ENCODE assay signal across 15 cellular contexts in genomic region chr15:78213425-78213750, GRCh38. TPM values are rescaled to one million over a fixed set of nuclear protein-coding genes. Genes with fewer than 3 reads are reported as not detected.
DNase-seq lines count a peak whose midpoint lies in the region; ATAC-seq and TF ChIP-seq lines count a peak whose summit lies in the region.
"Had no signal": no experiment of that assay in that cellular context is flagged by ENCODE, and none has a peak within 500 bp of the region (broad histone marks: within the 10 kb centered on the region; RNA-seq: fewer than 3 reads in every experiment).

No MANE protein-coding gene starts in this region.

- H3K4me2 ChIP-seq in PC-3 (ENCODE audit: low read length): peak overlapping the region; percentile 74; the same call in 1 of the 2 replicates

- TF ChIP-seq CTCF in PC-3 (conservative IDR thresholded peaks at IDR 0.05; ENCODE audit: low read depth, low read length): no peak
- TF ChIP-seq CTCF in suprapubic skin (IDR thresholded peaks at IDR 0.05): no peak
- TF ChIP-seq CTCF in activated CD8-positive, alpha-beta T cell treated with anti-CD3 and anti-CD28 coated beads for 36 hours (IDR thresholded peaks at IDR 0.05): no peak

- no peaks in the 10 kb centered on the region for H3K9me3 Mint-ChIP-seq in activated CD8-positive, alpha-beta T cell treated with anti-CD3 and anti-CD28 coated beads for 36 hours
- H3K9me3 Mint-ChIP-seq: CD4-positive, alpha-beta T cell had no signal

- H4K20me1 ChIP-seq in PC-3 (ENCODE audit: low read length): no peaks in the 10 kb centered on the region

- CTCF ChIA-PET in PC-3 (lab: Charles Lee): no interaction called here
- CTCF ChIA-PET in activated CD8-positive, alpha-beta T cell treated with anti-CD3 and anti-CD28 coated beads for 36 hours (lab: Charles Lee): interaction anchor here (1.4 to 3.3 kb wide), 2 partner anchors 18 to 27 kb away, joined by 3 to 19 read pairs; no protein-coding TSS in a partner anchor

- no peak for TF ChIP-seq EP300 in suprapubic skin (IDR thresholded peaks at IDR 0.05)

- H3K4me3 Mint-ChIP-seq in activated CD8-positive, alpha-beta T cell treated with anti-CD3 and anti-CD28 coated beads for 36 hours: no peak overlapping the region
- H3K4me3 Mint-ChIP-seq: CD4-positive, alpha-beta T cell had no signal

- no peak overlapping the region for H2AFZ ChIP-seq in PC-3 (ENCODE audit: low read length)

- no peak overlapping the region for H3K27ac Mint-ChIP-seq in activated CD8-positive, alpha-beta T cell treated with anti-CD3 and anti-CD28 coated beads for 36 hours
- H3K27ac Mint-ChIP-seq: CD4-positive, alpha-beta T cell had no signal

- POLR2A ChIA-PET in PC-3 (lab: Charles Lee; ENCODE audit: unreplicated experiment): no interaction called here
- POLR2A ChIA-PET in activated CD8-positive, alpha-beta T cell treated with anti-CD3 and anti-CD28 coated beads for 36 hours (lab: Charles Lee): no interaction called here

- no TSS peak for BruUV-seq in PC-3 (replicated peaks; lab: Mats Ljungman, UMichigan)

- H3K79me2 ChIP-seq in PC-3 (ENCODE audit: low read length): no peaks in the 10 kb centered on the region

- H3K36me3 ChIP-seq in PC-3 (ENCODE audit: low read depth, low read length): no peaks in the 10 kb centered on the region
- H3K36me3 ChIP-seq in suprapubic skin: no peaks in the 10 kb centered on the region
- H3K36me3 ChIP-seq: Peyer's patch had no signal

- H3K4me1 Mint-ChIP-seq in activated CD8-positive, alpha-beta T cell treated with anti-CD3 and anti-CD28 coated beads for 36 hours (ENCODE audit: low read depth): no peaks in the 10 kb centered on the region

- ATAC-seq in PC-3: no peak
- ATAC-seq in activated CD8-positive, alpha-beta T cell treated with anti-CD3 and anti-CD28 coated beads for 36 hours: no peak

- peaks cover 4% of the 10 kb centered on the region for H3K27me3 Mint-ChIP-seq in activated CD8-positive, alpha-beta T cell treated with anti-CD3 and anti-CD28 coated beads for 36 hours

- H3F3A ChIP-seq in PC-3 (ENCODE audit: low read length, unreplicated experiment): no peaks in the 10 kb centered on the region

- DNase-seq in PC-3 (no peak), caudate nucleus (lab: John Stamatoyannopoulos, UW) (no peak), suprapubic skin (ENCODE audit: low spot score in 2 of 2) (peak; percentile 71 to 74), NCI-H2171 (lab: John Stamatoyannopoulos, UW) (no peak)
- DNase-seq in activated CD8-positive, alpha-beta memory T cell treated with anti-CD3 and anti-CD28 coated beads for 24 hours: no peak
- DNase-seq in activated CD8-positive, alpha-beta T cell treated with anti-CD3 and anti-CD28 coated beads for 36 hours: no peak
- DNase-seq: ACHN, DMS79 treated with DMSO at 0.1 percent for 48 hours, NCI-H1417 treated with DMSO at 0.1 percent for 48 hours, NCI-H2227 treated with DMSO at 0.1 percent for 48 hours, NCI-H526 treated with DMSO at 0.1 percent for 48 hours had no signal

- intact Hi-C loops in PC-3 (cut with micrococcal nuclease): no loop called here
- intact Hi-C loops in activated CD8-positive, alpha-beta T cell treated with anti-CD3 and anti-CD28 coated beads for 36 hours (cut with micrococcal nuclease): no loop called here

- TF ChIP-seq POLR2A in suprapubic skin (IDR thresholded peaks at IDR 0.05): no peak

- H3K27me3 ChIP-seq in PC-3 (ENCODE audit: low read length) (no peaks in the 10 kb centered on the region), layer of hippocampus (ENCODE audit: control insufficient read depth, insufficient read depth, low read length) (no peaks in the 10 kb centered on the region), suprapubic skin (no peaks in the 10 kb centered on the region)
- H3K27me3 ChIP-seq: Peyer's patch had no signal

- no peak overlapping the region for H3K9ac ChIP-seq in PC-3 (ENCODE audit: low read length)

- H3K9me3 ChIP-seq in PC-3 (ENCODE audit: low read length) (no peaks in the 10 kb centered on the region), suprapubic skin (no peaks in the 10 kb centered on the region)
- H3K9me3 ChIP-seq: Peyer's patch had no signal

- no peak overlapping the region for H3K4me3 ChIP-seq in PC-3 (ENCODE audit: low read length)
- H3K4me3 ChIP-seq in suprapubic skin: peak overlapping the region; percentile 13
- H3K4me3 ChIP-seq: Peyer's patch had no signal

- no peaks in the 10 kb centered on the region for H3K36me3 Mint-ChIP-seq in activated CD8-positive, alpha-beta T cell treated with anti-CD3 and anti-CD28 coated beads for 36 hours (ENCODE audit: low read depth)

- WGBS in suprapubic skin: 40% methylated on average over 2 of the region's 6 CpGs

- no peaks in the 10 kb centered on the region for H3K9me2 ChIP-seq in PC-3 (replicated peaks; ENCODE audit: low read length)

- H3K4me1 ChIP-seq in PC-3 (ENCODE audit: insufficient read depth, low read length) (peaks cover 74% of the 10 kb centered on the region), suprapubic skin (peaks cover 87% of the 10 kb centered on the region)

- H3K27ac ChIP-seq in PC-3 (ENCODE audit: low read length): no peak overlapping the region
- H3K27ac ChIP-seq in caudate nucleus (ENCODE audit: low read depth, low read length): peak overlapping the region; percentile 78
- peak overlapping the region; percentile 39 for H3K27ac ChIP-seq in layer of hippocampus (ENCODE audit: low read depth, low read length)
- peak overlapping the region; percentile 79 for H3K27ac ChIP-seq in suprapubic skin

RNA-seq across cellular contexts. Expression of gene ACSBG1, which starts 21.0 kb away (rescaled TPM):
- 0.36 and 0.40 TPM in 2 replicates for total RNA-seq in PC-3 (2014; rRNA removed)
- total RNA-seq in suprapubic skin: 100 to 1,000 TPM in 2 of 4 donors, 10 to 100 TPM in 2; 61.8 to 375 (median 102) TPM
- total RNA-seq in activated CD8-positive, alpha-beta T cell treated with anti-CD3 and anti-CD28 coated beads for 36 hours: under 1 TPM in 1 of 2 experiments, not detected in 1; 0.18 TPM
- total RNA-seq: Peyer's patch had no signal

RNA-seq across cellular contexts. Expression of gene DNAJA4, which starts 51.0 kb away (rescaled TPM):
- 1.3 and 5.4 TPM in 2 replicates for total RNA-seq in PC-3 (2014; rRNA removed)
- total RNA-seq in suprapubic skin: 100 to 1,000 TPM in 1 of 4 donors, 10 to 100 TPM in 3; 42.8 to 115 (median 58.7) TPM
- total RNA-seq in activated CD8-positive, alpha-beta T cell treated with anti-CD3 and anti-CD28 coated beads for 36 hours: 10 to 100 TPM; 38.1 to 38.8 TPM
- total RNA-seq: HT1080 had no signal

Comparison
In these comparisons a context has a peak if more than half of its experiments do, and no peak if none do; other contexts are left out.
1. DNase-seq: peak in suprapubic skin (2 of 2); none in PC-3 (single experiment), caudate nucleus (0 of 61), activated CD8-positive, alpha-beta memory T cell treated with anti-CD3 and anti-CD28 coated beads for 24 hours (single experiment), NCI-H2171 (single experiment) and activated CD8-positive, alpha-beta T cell treated with anti-CD3 and anti-CD28 coated beads for 36 hours (single experiment).
2. RNA of gene ACSBG1, which starts 21.0 kb away (total RNA-seq): 61.8 to 375 TPM in suprapubic skin; 0.36 to 0.40 TPM in PC-3 and 0.18 TPM in activated CD8-positive, alpha-beta T cell treated with anti-CD3 and anti-CD28 coated beads for 36 hours; every median in the first group is over 10 times any median in the second.